Comparison of ENCODE assay signal across 8 cellular contexts in the genomic region with DNA sequence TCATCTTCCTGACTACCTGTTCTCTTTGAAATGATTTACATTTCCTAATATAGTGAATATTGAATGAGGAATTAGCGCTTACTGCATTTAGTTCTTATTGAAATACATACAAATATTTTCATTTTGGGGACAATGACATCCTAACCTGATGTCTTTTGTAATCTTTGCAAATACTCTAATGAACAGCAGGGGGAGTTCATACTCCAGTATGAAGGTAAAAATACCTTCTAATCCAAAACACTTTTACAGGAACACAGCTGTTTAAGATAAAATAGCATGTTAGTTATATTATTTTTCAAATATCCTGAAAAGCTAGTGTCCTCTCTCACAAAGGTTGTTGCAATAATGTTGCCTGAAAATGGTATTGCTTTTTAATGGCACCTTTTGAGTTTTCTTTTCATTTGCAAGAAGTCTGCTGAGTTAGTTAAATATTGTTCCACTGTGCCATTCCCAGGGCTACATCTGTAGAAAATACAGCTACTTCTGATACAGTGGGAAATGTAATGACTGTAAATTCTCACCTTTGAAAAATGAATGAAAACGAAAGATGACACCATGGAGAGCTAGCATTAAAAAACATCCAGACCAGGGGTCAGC.
DNase-seq lines count a peak whose midpoint lies in the region; ATAC-seq and TF ChIP-seq lines count a peak whose summit lies in the region.

No MANE protein-coding gene starts in this region.

- H2AK5ac ChIP-seq in mesenchymal stem cell (ENCODE audit: low read length, severe bottlenecking) = no peak overlapping the region

- intact Hi-C loops in uterus (cut with DNase I; ENCODE audit: low total_unique reads) = no loop called here

- CTCF ChIA-PET in GM10248 (lab: Yijun Ruan, JAX) = interaction anchor here (0.9 to 1.7 kb wide), 2 partner anchors 12 to 27 kb away, joined by 4 read pairs; no protein-coding TSS in a partner anchor

- H4K8ac ChIP-seq in mesenchymal stem cell (ENCODE audit: low read length) = no peak overlapping the region

- no peak overlapping the region for H3K27ac ChIP-seq in mesenchymal stem cell (ENCODE audit: low read length, poor library complexity, severe bottlenecking)
- no peak overlapping the region for H3K27ac ChIP-seq in gastroesophageal sphincter
- no peak overlapping the region for H3K27ac ChIP-seq in uterus

- no peak overlapping the region for H3K18ac ChIP-seq in mesenchymal stem cell (ENCODE audit: low read depth in 1 of 2, low read length in 2 of 2)

- TF ChIP-seq POLR2A in gastroesophageal sphincter (IDR thresholded peaks at IDR 0.05) (no peak), uterus (IDR thresholded peaks at IDR 0.05) (no peak)

- H3K4me2 ChIP-seq in mesenchymal stem cell (ENCODE audit: low read length, poor library complexity, severe bottlenecking) = no peak overlapping the region

- no peak for TF ChIP-seq EP300 in gastroesophageal sphincter (IDR thresholded peaks at IDR 0.05)

- H2BK12ac ChIP-seq in mesenchymal stem cell (ENCODE audit: low read length in 2 of 2) = no peak overlapping the region

- H3K23ac ChIP-seq in mesenchymal stem cell (ENCODE audit: low read length in 2 of 2) = no peak overlapping the region

- no peak for DNase-seq in GM10248 (ENCODE audit: extremely low spot score)
- DNase-seq in Kasumi-1 (lab: John Stamatoyannopoulos, UW) = peak; percentile 0 to 3
- DNase-seq in adipocyte (ENCODE audit: low read depth) = peak; percentile 22
- DNase-seq in mesenchymal stem cell = peak; percentile 17
- DNase-seq in DMS79 treated with DMSO at 0.1 percent for 48 hours (lab: John Stamatoyannopoulos, UW) = no peak
- DNase-seq in NCI-H2029 (lab: John Stamatoyannopoulos, UW) = no peak
- DNase-seq in uterus = no peak

- no peak for ATAC-seq in gastroesophageal sphincter

- H3K9ac ChIP-seq in adipocyte (ENCODE audit: low read length) (peak overlapping the region; percentile 48), mesenchymal stem cell (ENCODE audit: low read length) (no peak overlapping the region)

- no peaks in the 10 kb centered on the region for H3K9me3 ChIP-seq in adipocyte (ENCODE audit: control insufficient read depth, low read length)
- no peaks in the 10 kb centered on the region for H3K9me3 ChIP-seq in mesenchymal stem cell (ENCODE audit: control insufficient read depth, low read length)
- H3K9me3 ChIP-seq in gastroesophageal sphincter = no peaks in the 10 kb centered on the region
- no peaks in the 10 kb centered on the region for H3K9me3 ChIP-seq in uterus

- no peak overlapping the region for H2BK120ac ChIP-seq in mesenchymal stem cell (ENCODE audit: low read depth, low read length)

- H3K4me1 ChIP-seq in adipocyte (ENCODE audit: control insufficient read depth, insufficient read depth, low read length) (peaks cover 7% of the 10 kb centered on the region), mesenchymal stem cell (ENCODE audit: control insufficient read depth, insufficient read depth, low read depth, low read length) (no peaks in the 10 kb centered on the region), gastroesophageal sphincter (no peaks in the 10 kb centered on the region), uterus (no peaks in the 10 kb centered on the region)

- H3K36me3 ChIP-seq in adipocyte (ENCODE audit: control insufficient read depth, insufficient read depth, low read length, severe bottlenecking) = no peaks in the 10 kb centered on the region
- no peaks in the 10 kb centered on the region for H3K36me3 ChIP-seq in mesenchymal stem cell (ENCODE audit: control insufficient read depth in 1 of 2, insufficient read depth in 2 of 2, low read depth in 1 of 2, low read length in 2 of 2)
- no peaks in the 10 kb centered on the region for H3K36me3 ChIP-seq in gastroesophageal sphincter
- H3K36me3 ChIP-seq in uterus = no peaks in the 10 kb centered on the region

- H4K91ac ChIP-seq in mesenchymal stem cell (ENCODE audit: low read length) = no peak overlapping the region

- no peak overlapping the region for H3K14ac ChIP-seq in mesenchymal stem cell (ENCODE audit: low read length in 2 of 2)

- TF ChIP-seq CTCF in GM10248 (IDR thresholded peaks at IDR 0.05; ENCODE audit: control extremely low read depth, extremely low read depth, low read depth, missing control alignments) = peak; percentile 36
- peak in 2 of 4 experiments; percentile 9 to 40 for TF ChIP-seq CTCF in gastroesophageal sphincter (IDR thresholded peaks at IDR 0.05)
- TF ChIP-seq CTCF in uterus (IDR thresholded peaks at IDR 0.05) = peak in 1 of 4 experiments; percentile 9

- 50% methylated on average over 1 of the region's 2 CpGs for WGBS in mesenchymal stem cell
- WGBS in gastroesophageal sphincter (ENCODE audit: low coverage in 1 of 2), 2 donors = 75 to 78% methylated on average over 2 of the region's 2 CpGs

- no peaks in the 10 kb centered on the region for H3K79me1 ChIP-seq in mesenchymal stem cell (replicated peaks; ENCODE audit: low read length, poor library complexity, severe bottlenecking)

- no peak overlapping the region for H3K4ac ChIP-seq in mesenchymal stem cell (ENCODE audit: low read depth in 1 of 2, low read length in 2 of 2)

- no peak overlapping the region for H2BK5ac ChIP-seq in mesenchymal stem cell (ENCODE audit: low read depth, low read length, poor library complexity, severe bottlenecking)

- POLR2A ChIA-PET in GM10248 (lab: Yijun Ruan, JAX) = no interaction called here

- no peak overlapping the region for H2BK15ac ChIP-seq in mesenchymal stem cell (ENCODE audit: low read depth, poor library complexity, severe bottlenecking)

- H3K4me3 ChIP-seq in adipocyte (ENCODE audit: low read length) = no peak overlapping the region
- H3K4me3 ChIP-seq in mesenchymal stem cell (ENCODE audit: insufficient read depth in 1 of 2, low read depth in 1 of 2, low read length in 2 of 2) = no peak overlapping the region
- H3K4me3 ChIP-seq in gastroesophageal sphincter = no peak overlapping the region
- H3K4me3 ChIP-seq in uterus = no peak overlapping the region

- H3K27me3 ChIP-seq in adipocyte (replicated peaks; ENCODE audit: control insufficient read depth, insufficient read depth, low read length) = no peaks in the 10 kb centered on the region
- no peaks in the 10 kb centered on the region for H3K27me3 ChIP-seq in mesenchymal stem cell (ENCODE audit: control insufficient read depth in 1 of 2, insufficient read depth in 1 of 2, low read length in 2 of 2)
- no peaks in the 10 kb centered on the region for H3K27me3 ChIP-seq in gastroesophageal sphincter
- H3K27me3 ChIP-seq in uterus = no peaks in the 10 kb centered on the region

- H2AFZ ChIP-seq in mesenchymal stem cell (ENCODE audit: low read depth, low read length) = no peak overlapping the region

Comparison
In these comparisons a context has a peak if more than half of its experiments do, and no peak if none do; other contexts are left out.
1. DNase-seq: peak in Kasumi-1 (2 of 2), adipocyte (single experiment) and mesenchymal stem cell (single experiment); none in GM10248 (single experiment), DMS79 treated with DMSO at 0.1 percent for 48 hours (single experiment), NCI-H2029 (single experiment) and uterus (0 of 2).